Comparison of ENCODE assay signal across 1 cellular context in genomic region chr13:19650742-19651141, GRCh38.
TF ChIP-seq lines count a peak whose summit lies in the region.

No MANE protein-coding gene starts in this region.

TF ChIP-seq in K562, 482 proteins besides CTCF, POLR2A, EP300 and RAD21:
- TF ChIP-seq, protein P1, sequence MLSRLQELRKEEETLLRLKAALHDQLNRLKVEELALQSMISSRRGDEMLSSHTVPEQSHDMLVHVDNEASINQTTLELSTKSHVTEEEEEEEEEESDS (CRISPR knock-in tag; IDR thresholded peaks at IDR 0.05): no peak
- no peak for TF ChIP-seq EGR1 (conservative IDR thresholded peaks at IDR 0.05)
- no peak for TF ChIP-seq VEZF1 (CRISPR knock-in tag; IDR thresholded peaks at IDR 0.05)
- TF ChIP-seq KLF10 (CRISPR knock-in tag; IDR thresholded peaks at IDR 0.05): no peak
- TF ChIP-seq SOX6 (IDR thresholded peaks at IDR 0.05): no peak
- TF ChIP-seq MAFG (tag; conservative IDR thresholded peaks at IDR 0.05): peak; percentile 58
- TF ChIP-seq CHD4 (IDR thresholded peaks at IDR 0.05; ENCODE audit: insufficient read depth, insufficient replicate concordance, low read depth, low read length, poor library complexity, severe bottlenecking): no peak
- TF ChIP-seq MAFK (IDR thresholded peaks at IDR 0.05; ENCODE audit: low read length): peak; percentile 76
- TF ChIP-seq, protein P2, sequence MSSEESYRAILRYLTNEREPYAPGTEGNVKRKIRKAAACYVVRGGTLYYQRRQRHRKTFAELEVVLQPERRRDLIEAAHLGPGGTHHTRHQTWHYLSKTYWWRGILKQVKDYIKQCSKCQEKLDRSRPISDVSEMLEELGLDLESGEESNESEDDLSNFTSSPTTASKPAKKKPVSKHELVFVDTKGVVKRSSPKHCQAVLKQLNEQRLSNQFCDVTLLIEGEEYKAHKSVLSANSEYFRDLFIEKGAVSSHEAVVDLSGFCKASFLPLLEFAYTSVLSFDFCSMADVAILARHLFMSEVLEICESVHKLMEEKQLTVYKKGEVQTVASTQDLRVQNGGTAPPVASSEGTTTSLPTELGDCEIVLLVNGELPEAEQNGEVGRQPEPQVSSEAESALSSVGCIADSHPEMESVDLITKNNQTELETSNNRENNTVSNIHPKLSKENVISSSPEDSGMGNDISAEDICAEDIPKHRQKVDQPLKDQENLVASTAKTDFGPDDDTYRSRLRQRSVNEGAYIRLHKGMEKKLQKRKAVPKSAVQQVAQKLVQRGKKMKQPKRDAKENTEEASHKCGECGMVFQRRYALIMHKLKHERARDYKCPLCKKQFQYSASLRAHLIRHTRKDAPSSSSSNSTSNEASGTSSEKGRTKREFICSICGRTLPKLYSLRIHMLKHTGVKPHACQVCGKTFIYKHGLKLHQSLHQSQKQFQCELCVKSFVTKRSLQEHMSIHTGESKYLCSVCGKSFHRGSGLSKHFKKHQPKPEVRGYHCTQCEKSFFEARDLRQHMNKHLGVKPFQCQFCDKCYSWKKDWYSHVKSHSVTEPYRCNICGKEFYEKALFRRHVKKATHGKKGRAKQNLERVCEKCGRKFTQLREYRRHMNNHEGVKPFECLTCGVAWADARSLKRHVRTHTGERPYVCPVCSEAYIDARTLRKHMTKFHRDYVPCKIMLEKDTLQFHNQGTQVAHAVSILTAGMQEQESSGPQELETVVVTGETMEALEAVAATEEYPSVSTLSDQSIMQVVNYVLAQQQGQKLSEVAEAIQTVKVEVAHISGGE (CRISPR knock-in tag; IDR thresholded peaks at IDR 0.05): no peak
- peak; percentile 72 for TF ChIP-seq MAFF (IDR thresholded peaks at IDR 0.05; ENCODE audit: low read length)
- TF ChIP-seq ZBTB7A (IDR thresholded peaks at IDR 0.05; ENCODE audit: borderline replicate concordance, control insufficient read depth, low read depth, low read length): no peak
- TF ChIP-seq, protein P3, sequence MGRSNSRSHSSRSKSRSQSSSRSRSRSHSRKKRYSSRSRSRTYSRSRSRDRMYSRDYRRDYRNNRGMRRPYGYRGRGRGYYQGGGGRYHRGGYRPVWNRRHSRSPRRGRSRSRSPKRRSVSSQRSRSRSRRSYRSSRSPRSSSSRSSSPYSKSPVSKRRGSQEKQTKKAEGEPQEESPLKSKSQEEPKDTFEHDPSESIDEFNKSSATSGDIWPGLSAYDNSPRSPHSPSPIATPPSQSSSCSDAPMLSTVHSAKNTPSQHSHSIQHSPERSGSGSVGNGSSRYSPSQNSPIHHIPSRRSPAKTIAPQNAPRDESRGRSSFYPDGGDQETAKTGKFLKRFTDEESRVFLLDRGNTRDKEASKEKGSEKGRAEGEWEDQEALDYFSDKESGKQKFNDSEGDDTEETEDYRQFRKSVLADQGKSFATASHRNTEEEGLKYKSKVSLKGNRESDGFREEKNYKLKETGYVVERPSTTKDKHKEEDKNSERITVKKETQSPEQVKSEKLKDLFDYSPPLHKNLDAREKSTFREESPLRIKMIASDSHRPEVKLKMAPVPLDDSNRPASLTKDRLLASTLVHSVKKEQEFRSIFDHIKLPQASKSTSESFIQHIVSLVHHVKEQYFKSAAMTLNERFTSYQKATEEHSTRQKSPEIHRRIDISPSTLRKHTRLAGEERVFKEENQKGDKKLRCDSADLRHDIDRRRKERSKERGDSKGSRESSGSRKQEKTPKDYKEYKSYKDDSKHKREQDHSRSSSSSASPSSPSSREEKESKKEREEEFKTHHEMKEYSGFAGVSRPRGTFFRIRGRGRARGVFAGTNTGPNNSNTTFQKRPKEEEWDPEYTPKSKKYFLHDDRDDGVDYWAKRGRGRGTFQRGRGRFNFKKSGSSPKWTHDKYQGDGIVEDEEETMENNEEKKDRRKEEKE (IDR thresholded peaks at IDR 0.05; ENCODE audit: borderline replicate concordance in 1 of 2, control insufficient read depth in 1 of 2, low read depth in 2 of 2, low read length in 1 of 2): no peak
- peak; percentile 61 for TF ChIP-seq C11orf30 (IDR thresholded peaks at IDR 0.05; ENCODE audit: low read depth)
- TF ChIP-seq ZNF316 (IDR thresholded peaks at IDR 0.05): peak; percentile 72
TF ChIP-seq in K562: peak in this region for 5.
